Comparison of ENCODE assay signal across 11 cellular contexts in the genomic region with DNA sequence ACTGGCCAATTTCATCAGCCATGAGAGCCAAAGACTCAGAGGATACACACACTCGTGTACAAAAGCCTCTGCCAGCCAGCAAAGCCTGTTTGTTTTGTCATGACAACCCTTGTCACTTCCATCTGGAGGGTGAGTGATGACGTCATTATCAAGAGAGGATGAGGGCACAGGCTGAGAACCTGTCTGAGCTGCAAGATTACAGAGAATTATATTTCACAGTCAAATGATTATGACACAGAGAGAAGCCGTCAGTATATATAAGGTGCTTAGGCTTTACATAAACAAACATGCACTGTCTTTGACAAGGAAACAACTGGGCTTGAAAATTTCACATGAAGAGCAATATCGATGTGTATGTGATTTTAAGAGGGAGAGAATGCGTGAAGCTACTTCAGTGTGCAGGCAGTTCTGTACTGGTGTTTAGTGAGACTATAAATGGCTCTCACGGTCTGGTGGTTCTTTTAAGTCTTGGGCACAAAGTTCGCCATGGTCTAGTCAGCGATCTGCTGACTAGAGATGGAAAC. TPM values are rescaled to one million over a fixed set of nuclear protein-coding genes. Genes with fewer than 3 reads are reported as not detected.
A peak's percentile ranks its signal among the peaks of the same experiment; 100 is the strongest.
DNase-seq lines count a peak whose midpoint lies in the region; ATAC-seq and TF ChIP-seq lines count a peak whose summit lies in the region.
"Had no signal": no experiment of that assay in that cellular context is flagged by ENCODE, and none has a peak within 500 bp of the region (broad histone marks: within the 10 kb centered on the region; RNA-seq: fewer than 3 reads in every experiment).

No MANE protein-coding gene starts in this region.

- no peaks in the 10 kb centered on the region for H3K36me3 ChIP-seq in kidney epithelial cell (ENCODE audit: control insufficient read depth, insufficient read depth, low read length)

- no peaks in the 10 kb centered on the region for H3K36me3 Mint-ChIP-seq in activated CD4-positive, alpha-beta T cell treated with anti-CD3 and anti-CD28 coated beads, Interleukin-2, amount 10 ng/mL, durations not matched to agents 24 days and 14 days (ENCODE audit: low read depth)

- H3K4me3 ChIP-seq in kidney epithelial cell (ENCODE audit: low read depth, low read length): no peak overlapping the region

- intact Hi-C loops in activated CD4-positive, alpha-beta T cell treated with anti-CD3 and anti-CD28 coated beads, Interleukin-2, amount 10 ng/mL, durations not matched to agents 24 days and 14 days (cut with micrococcal nuclease): no loop called here

- no peaks in the 10 kb centered on the region for H3K9me3 Mint-ChIP-seq in activated CD4-positive, alpha-beta T cell treated with anti-CD3 and anti-CD28 coated beads, Interleukin-2, amount 10 ng/mL, durations not matched to agents 24 days and 14 days
- H3K9me3 Mint-ChIP-seq: dendritic cell treated with granulocyte-macrophage colony-stimulating factor and Interleukin-4, amounts not matched to agents 40 ng/mL and 50 ng/mL, for 4 days had no signal

- H3K27ac Mint-ChIP-seq in activated CD4-positive, alpha-beta T cell treated with anti-CD3 and anti-CD28 coated beads, Interleukin-2, amount 10 ng/mL, durations not matched to agents 24 days and 14 days: no peak overlapping the region
- H3K27ac Mint-ChIP-seq: dendritic cell treated with granulocyte-macrophage colony-stimulating factor and Interleukin-4, amounts not matched to agents 40 ng/mL and 50 ng/mL, for 4 days had no signal

- ATAC-seq in GM18517 (IDR thresholded peaks at IDR 0.05; ENCODE audit: unreplicated experiment) (no peak), GM19395 (IDR thresholded peaks at IDR 0.05; ENCODE audit: unreplicated experiment) (no peak)
- ATAC-seq: stimulated activated naive CD8-positive, alpha-beta T cell treated with anti-CD3 and anti-CD28 coated beads, Interleukin-15, Interleukin-2, amounts not matched to agents 100 U/mL and 50 U/mL, for 24 hours had no signal

- peaks cover 5% of the 10 kb centered on the region for H3K27me3 Mint-ChIP-seq in activated CD4-positive, alpha-beta T cell treated with anti-CD3 and anti-CD28 coated beads, Interleukin-2, amount 10 ng/mL, durations not matched to agents 24 days and 14 days
- H3K27me3 Mint-ChIP-seq: dendritic cell treated with granulocyte-macrophage colony-stimulating factor and Interleukin-4, amounts not matched to agents 40 ng/mL and 50 ng/mL, for 4 days had no signal

- no peaks in the 10 kb centered on the region for H3K4me1 Mint-ChIP-seq in activated CD4-positive, alpha-beta T cell treated with anti-CD3 and anti-CD28 coated beads, Interleukin-2, amount 10 ng/mL, durations not matched to agents 24 days and 14 days

- H3K4me3 Mint-ChIP-seq in activated CD4-positive, alpha-beta T cell treated with anti-CD3 and anti-CD28 coated beads, Interleukin-2, amount 10 ng/mL, durations not matched to agents 24 days and 14 days: no peak overlapping the region
- H3K4me3 Mint-ChIP-seq: dendritic cell treated with granulocyte-macrophage colony-stimulating factor and Interleukin-4, amounts not matched to agents 40 ng/mL and 50 ng/mL, for 4 days had no signal

- H3K27me3 ChIP-seq in kidney epithelial cell (ENCODE audit: control insufficient read depth, insufficient read depth, low read length): no peaks in the 10 kb centered on the region

- TF ChIP-seq CTCF in kidney epithelial cell (IDR thresholded peaks at IDR 0.05; ENCODE audit: insufficient read depth, low read length, poor library complexity, severe bottlenecking): no peak

- DNase-seq in DMS79 treated with DMSO at 0.1 percent for 48 hours (lab: John Stamatoyannopoulos, UW) (peak; percentile 42), NCI-H2107 treated with DMSO at 0.1 percent for 48 hours (lab: John Stamatoyannopoulos, UW; ENCODE audit: unreplicated experiment) (peak; percentile 52), astrocyte of the hippocampus (ENCODE audit: low read depth, low spot score) (peak; percentile 53), kidney epithelial cell (ENCODE audit: low read depth) (peak; percentile 23), H4 (ENCODE audit: low spot score) (no peak)
- no peak for DNase-seq in activated CD4-positive, alpha-beta T cell treated with anti-CD3 and anti-CD28 coated beads, Interleukin-2, amount 10 ng/mL, durations not matched to agents 24 days and 14 days
- DNase-seq: stimulated activated naive CD8-positive, alpha-beta T cell treated with anti-CD3 and anti-CD28 coated beads, Interleukin-15, Interleukin-2, amounts not matched to agents 100 U/mL and 50 U/mL, for 24 hours; T-helper 1 cell had no signal

RNA-seq across cellular contexts. Expression of gene BCLAF1, which starts 36.5 kb away (rescaled TPM):
- total RNA-seq in kidney epithelial cell: 76.1 and 97.9 TPM in 2 replicates
- 70.0 and 71.3 TPM in 2 replicates for total RNA-seq in H4 (2014; rRNA removed; shearing (Covaris generic))
- total RNA-seq in activated CD4-positive, alpha-beta T cell treated with anti-CD3 and anti-CD28 coated beads, Interleukin-2, amount 10 ng/mL, durations not matched to agents 24 days and 14 days: 267 TPM in 2 replicates

Comparison
In these comparisons a context has a peak if more than half of its experiments do, and no peak if none do; other contexts are left out.
1. DNase-seq: peak in DMS79 treated with DMSO at 0.1 percent for 48 hours (single experiment), NCI-H2107 treated with DMSO at 0.1 percent for 48 hours (single experiment), astrocyte of the hippocampus (single experiment) and kidney epithelial cell (single experiment); none in H4 (single experiment) and activated CD4-positive, alpha-beta T cell treated with anti-CD3 and anti-CD28 coated beads, Interleukin-2, amount 10 ng/mL, durations not matched to agents 24 days and 14 days (single experiment).